8 cellular contexts compared by ENCODE assay signal in genomic region chr20:37384683-37385174, GRCh38. TPM values are rescaled to one million over a fixed set of nuclear protein-coding genes. Genes with fewer than 3 reads are reported as not detected.
A peak's percentile ranks its signal among the peaks of the same experiment; 100 is the strongest.
DNase-seq lines count a peak whose midpoint lies in the region; ATAC-seq and TF ChIP-seq lines count a peak whose summit lies in the region.

No MANE protein-coding gene starts in this region.

- H3K9ac ChIP-seq in HCT116 (ENCODE audit: low read length) (peak overlapping the region; percentile 44), OCI-LY1 (ENCODE audit: low read length) (peak overlapping the region; percentile 14; the same call in 1 of the 2 replicates)

- no TSS peak for BruUV-seq in HCT116 (replicated peaks; lab: Mats Ljungman, UMichigan)

- no peaks in the 10 kb centered on the region for H3K27me3 Mint-ChIP-seq in CD4-positive, alpha-beta memory T cell
- peaks cover 4% of the 10 kb centered on the region for H3K27me3 Mint-ChIP-seq in activated T-cell treated with anti-CD3 and anti-CD28 coated beads, Interleukin-2, amount 50 U/mL, for 24 hours

- RAD21 ChIA-PET in HCT116 (lab: Charles Lee; ENCODE audit: low non-redundant PET in 1 of 2, low total read pairs in 2 of 2, uncharacterized antibody in 2 of 2, unreplicated experiment in 2 of 2) = interaction anchor here (0.6 to 1.0 kb wide), 2 partner anchors 102 kb away, joined by 3 read pairs; no protein-coding TSS in a partner anchor

- no peaks in the 10 kb centered on the region for H3K9me3 ChIP-seq in CD4-positive, alpha-beta memory T cell (ENCODE audit: control insufficient read depth in 1 of 2, low read length in 2 of 2)
- H3K9me3 ChIP-seq in HCT116 (ENCODE audit: control insufficient read depth in 1 of 2, insufficient read depth in 1 of 2, low read depth in 1 of 2, low read length in 2 of 2) (no peaks in the 10 kb centered on the region), OCI-LY1 (ENCODE audit: low read length) (no peaks in the 10 kb centered on the region), neutrophil (no peaks in the 10 kb centered on the region)

- H3K4me1 Mint-ChIP-seq in CD4-positive, alpha-beta memory T cell = peaks cover 4 to 7% (median 6%) of the 10 kb centered on the region in 4 donors
- H3K4me1 Mint-ChIP-seq in activated T-cell treated with anti-CD3 and anti-CD28 coated beads, Interleukin-2, amount 50 U/mL, for 24 hours (ENCODE audit: low read depth) = peaks cover 10% of the 10 kb centered on the region

- no peak for TF ChIP-seq POLR2A in HCT116 (IDR thresholded peaks at IDR 0.05; ENCODE audit: borderline replicate concordance, extremely low read depth, insufficient read depth, insufficient read length)

- H3K4me3 Mint-ChIP-seq in CD4-positive, alpha-beta memory T cell = peak overlapping the region; percentile 79 to 92 (median 88)
- H3K4me3 Mint-ChIP-seq in activated T-cell treated with anti-CD3 and anti-CD28 coated beads, Interleukin-2, amount 50 U/mL, for 24 hours = peak overlapping the region; percentile 71

- H2AFZ ChIP-seq in HCT116 (ENCODE audit: low read depth, low read length, poor library complexity, severe bottlenecking) = no peak overlapping the region
- no peak overlapping the region for H2AFZ ChIP-seq in OCI-LY1 (ENCODE audit: low read length)

- peak in 2 of 3 experiments; percentile 77 to 92; a peak in 5 of 6 replicates for TF ChIP-seq CTCF in HCT116 (IDR thresholded peaks at IDR 0.05 in 2 of 3, conservative IDR thresholded peaks at IDR 0.05 in 1 of 3; ENCODE audit: borderline replicate concordance in 1 of 3, insufficient read depth in 1 of 3, low read depth in 2 of 3, low read length in 2 of 3)
- peak; percentile 68 for TF ChIP-seq CTCF in OCI-LY1 (IDR thresholded peaks at IDR 0.05; ENCODE audit: low read length)
- peak; percentile 93 for TF ChIP-seq CTCF in neutrophil (IDR thresholded peaks at IDR 0.05)

- POLR2A ChIA-PET in CD4-positive, alpha-beta memory T cell (lab: Charles Lee; ENCODE audit: partially characterized antibody) = interaction anchor here (1.0 to 1.3 kb wide), 3 partner anchors 95 to 206 kb away, joined by 3 read pairs; partner anchors contain the start of genes MANBAL, MROH8 and RPN2
- POLR2A ChIA-PET in HCT116 (lab: Charles Lee) = no interaction called here

- peak overlapping the region in 1 of 2 donors; percentile 45 for H3K4me3 ChIP-seq in CD4-positive, alpha-beta memory T cell (ENCODE audit: low read length in 2 of 2)
- 0 out of 4 replicates have a peak overlapping the region, but pooled peaks of 1 of the 2 experiments have one; percentile 18 for H3K4me3 ChIP-seq in HCT116 (replicated peaks in 1 of 2; ENCODE audit: low read depth in 1 of 2, low read length in 2 of 2)
- peak overlapping the region; percentile 51 for H3K4me3 ChIP-seq in OCI-LY1 (ENCODE audit: low read depth, low read length, poor library complexity, severe bottlenecking)
- H3K4me3 ChIP-seq in neutrophil (ENCODE audit: low read depth in 1 of 2, low read length in 1 of 2) = peak overlapping the region; percentile 65 to 71

- H3K36me3 ChIP-seq in CD4-positive, alpha-beta memory T cell (ENCODE audit: insufficient read depth, low read length) = no peaks in the 10 kb centered on the region
- peaks cover 0 to 14% of the 10 kb centered on the region in 2 experiments; a peak in 2 of 4 replicates for H3K36me3 ChIP-seq in HCT116 (ENCODE audit: control insufficient read depth in 1 of 2, insufficient read depth in 2 of 2, low read length in 2 of 2)
- no peaks in the 10 kb centered on the region for H3K36me3 ChIP-seq in OCI-LY1 (ENCODE audit: insufficient read depth, low read length)
- H3K36me3 ChIP-seq in neutrophil = no peaks in the 10 kb centered on the region

- peak; percentile 51 to 83 (median 75) for DNase-seq in CD4-positive, alpha-beta memory T cell
- DNase-seq in HCT116 (ENCODE audit: low read depth, low spot score) (no peak), fibroblast of peridontal ligament (ENCODE audit: extremely low read depth) (peak; percentile 31), superior temporal gyrus (ENCODE audit: extremely low spot score) (peak; percentile 28)
- DNase-seq in activated T-cell treated with anti-CD3 and anti-CD28 coated beads, Interleukin-2, amount 50 U/mL, for 24 hours = peak; percentile 92

- H4K20me1 ChIP-seq in HCT116 (ENCODE audit: insufficient read depth) = no peaks in the 10 kb centered on the region
- H4K20me1 ChIP-seq in OCI-LY1 (ENCODE audit: insufficient read depth, low read length) = no peaks in the 10 kb centered on the region

- peak; percentile 63 for TF ChIP-seq RAD21 in HCT116 (IDR thresholded peaks at IDR 0.05; ENCODE audit: low read depth)

- intact Hi-C loops in CD4-positive, alpha-beta memory T cell (cut with micrococcal nuclease) = loop anchor here (1.0 kb wide), 3 partner anchors 115 to 189 kb away; no protein-coding TSS in a partner anchor
- intact Hi-C loops in HCT116 (cut with micrococcal nuclease) = loop anchor here (1.0 to 5.0 kb wide), 2 partner anchors 92 to 150 kb away; no protein-coding TSS in a partner anchor

- H3K36me3 Mint-ChIP-seq in CD4-positive, alpha-beta memory T cell = no peaks in the 10 kb centered on the region
- H3K36me3 Mint-ChIP-seq in activated T-cell treated with anti-CD3 and anti-CD28 coated beads, Interleukin-2, amount 50 U/mL, for 24 hours (ENCODE audit: low read depth) = no peaks in the 10 kb centered on the region

- H3K79me2 ChIP-seq in HCT116 (ENCODE audit: insufficient read depth, low read length) (peaks cover 24% of the 10 kb centered on the region), OCI-LY1 (ENCODE audit: insufficient read depth, low read length) (no peaks in the 10 kb centered on the region)

- H3K4me1 ChIP-seq in CD4-positive, alpha-beta memory T cell (ENCODE audit: insufficient read depth, low read length) = peaks cover 4% of the 10 kb centered on the region
- H3K4me1 ChIP-seq in HCT116 (ENCODE audit: control insufficient read depth in 1 of 2, insufficient read depth in 2 of 2, low read length in 2 of 2) (peaks cover 11 to 43% of the 10 kb centered on the region in 2 experiments), OCI-LY1 (ENCODE audit: insufficient read depth, low read length, severe bottlenecking) (peaks cover 7% of the 10 kb centered on the region), neutrophil (ENCODE audit: control insufficient read depth in 1 of 2, insufficient read depth in 1 of 2, low read depth in 1 of 2, low read length in 1 of 2) (peaks cover 9 to 10% of the 10 kb centered on the region in 2 experiments)

- peak overlapping the region; percentile 65 for H3K4me2 ChIP-seq in HCT116 (ENCODE audit: low read length)
- H3K4me2 ChIP-seq in OCI-LY1 (ENCODE audit: low read length) = peak overlapping the region; percentile 70

- no peaks in the 10 kb centered on the region for H3F3A ChIP-seq in OCI-LY1 (ENCODE audit: insufficient read depth, low read length)

- H3K27ac Mint-ChIP-seq in CD4-positive, alpha-beta memory T cell = peak overlapping the region in 6 of 7 donors; percentile 77 to 91 (median 86)
- no peak overlapping the region for H3K27ac Mint-ChIP-seq in activated T-cell treated with anti-CD3 and anti-CD28 coated beads, Interleukin-2, amount 50 U/mL, for 24 hours

- CTCF ChIA-PET in CD4-positive, alpha-beta memory T cell (lab: Charles Lee; ENCODE audit: partially characterized antibody) = interaction anchor here (0.7 to 3.9 kb wide), 15 partner anchors 12 to 196 kb away, joined by 3 to 26 read pairs (median 4); no protein-coding TSS in a partner anchor
- CTCF ChIA-PET in HCT116 (lab: Charles Lee) = interaction anchor here (0.6 to 1.4 kb wide), 3 partner anchors 102 to 115 kb away, joined by 4 to 6 read pairs (median 5); no protein-coding TSS in a partner anchor

- no peaks in the 10 kb centered on the region for H3K9me3 Mint-ChIP-seq in CD4-positive, alpha-beta memory T cell
- no peaks in the 10 kb centered on the region for H3K9me3 Mint-ChIP-seq in activated T-cell treated with anti-CD3 and anti-CD28 coated beads, Interleukin-2, amount 50 U/mL, for 24 hours

- ATAC-seq in HCT116 (peak; percentile 64), HG03460 (IDR thresholded peaks at IDR 0.05; ENCODE audit: unreplicated experiment) (no peak)

- H3K9me2 ChIP-seq in HCT116 (ENCODE audit: insufficient read depth) = no peaks in the 10 kb centered on the region
- H3K9me2 ChIP-seq in OCI-LY1 (ENCODE audit: low read depth, low read length) = no peaks in the 10 kb centered on the region

- no peaks in the 10 kb centered on the region for H3K27me3 ChIP-seq in CD4-positive, alpha-beta memory T cell (ENCODE audit: insufficient read depth, low read length)
- H3K27me3 ChIP-seq in HCT116 (ENCODE audit: insufficient read depth, low read length) (no peaks in the 10 kb centered on the region), OCI-LY1 (ENCODE audit: insufficient read depth, low read length) (peaks cover 3% of the 10 kb centered on the region; the same call in 1 of the 2 replicates), neutrophil (peaks cover 44% of the 10 kb centered on the region)

- no peak overlapping the region for H3K27ac ChIP-seq in CD4-positive, alpha-beta memory T cell (ENCODE audit: low read depth, low read length)
- H3K27ac ChIP-seq in HCT116 (ENCODE audit: low read depth, low read length) (peak overlapping the region; percentile 56; the same call in 1 of the 2 replicates), OCI-LY1 (ENCODE audit: low read depth, low read length, poor library complexity, severe bottlenecking) (no peak overlapping the region), neutrophil (no peak overlapping the region)

TF ChIP-seq in HCT116, 20 proteins besides CTCF, POLR2A, EP300 and RAD21 (continues in another document):
- no peak for TF ChIP-seq ZNF274 (IDR thresholded peaks at IDR 0.05; ENCODE audit: low read depth, low read length)
- no peak for TF ChIP-seq ZFX (IDR thresholded peaks at IDR 0.05)
- no peak for TF ChIP-seq TCF7L2 (IDR thresholded peaks at IDR 0.05; ENCODE audit: borderline replicate concordance, extremely low read depth, insufficient read depth, insufficient read length)
- no peak for TF ChIP-seq YY1 (IDR thresholded peaks at IDR 0.05; ENCODE audit: extremely low read depth, insufficient replicate concordance, low read depth, low read length)

RNA-seq across cellular contexts. Expression of gene SRC, which starts 38.8 kb away (rescaled TPM):
- 1 to 10 TPM; 4.1 to 4.5 TPM for total RNA-seq in CD4-positive, alpha-beta memory T cell
- under 1 TPM; 0.32 to 0.50 TPM for polyA plus RNA-seq in CD4-positive, alpha-beta memory T cell
- 42.3 TPM for total RNA-seq in HCT116 (2021; ENCODE audit: unreplicated experiment)
- 35.9 and 36.5 TPM in 2 replicates for polyA plus RNA-seq in HCT116 (2012)
